In genomic region chr10:113713297-113713982, GRCh38 we compare ENCODE assay signal across 26 cellular contexts. TPM values are rescaled to one million over a fixed set of nuclear protein-coding genes. Genes with fewer than 3 reads are reported as not detected.
"Had no signal": no experiment of that assay in that cellular context is flagged by ENCODE, and none has a peak within 500 bp of the region (broad histone marks: within the 10 kb centered on the region; RNA-seq: fewer than 3 reads in every experiment).

No MANE protein-coding gene starts in this region.

- H3K4me1 ChIP-seq: suprapubic skin had no signal

- H3K9me3 ChIP-seq: esophagus squamous epithelium, left ventricle myocardium inferior, sigmoid colon, suprapubic skin, tibial artery had no signal

- H3K27ac ChIP-seq: esophagus squamous epithelium, heart right ventricle, left ventricle myocardium inferior, sigmoid colon, suprapubic skin, tibial artery had no signal

- H3K4me3 ChIP-seq: esophagus squamous epithelium, heart right ventricle, left ventricle myocardium inferior, sigmoid colon, suprapubic skin, tibial artery had no signal

- ATAC-seq: heart right ventricle; stimulated activated naive B cell treated with anti-CD40 and anti-IgM and Interleukin-4, amounts not matched to agents 10 μg/mL and 1 μg/mL and 100 μg/mL, for 72 hours had no signal

- FAIRE-seq: bronchial epithelial cell, islet of Langerhans had no signal

- DNase-seq: activated CD4-positive, alpha-beta T cell treated with anti-CD3 and anti-CD28 coated beads for 4 hours; activated CD4-positive, alpha-beta T cell treated with anti-CD3 and anti-CD28 coated beads, Interleukin-2, amount 50 U/mL, for 48 hours; activated CD8-positive, alpha-beta memory T cell treated with anti-CD3 and anti-CD28 coated beads for 24 hours; activated gamma-delta T cell treated with Interleukin-2 at 50 U/mL for 16 hours; activated naive CD4-positive, alpha-beta T cell treated with anti-CD3 and anti-CD28 coated beads, Interleukin-2, amount 50 U/mL, for 16 hours; amniotic stem cell; esophagus squamous epithelium; foreskin melanocyte; heart right ventricle; left ventricle myocardium inferior; sigmoid colon; stimulated activated CD4-positive, alpha-beta T cell treated with anti-CD3 and anti-CD28 coated beads, Interleukin-15, amount 100 ng/mL, for 24 hours; stimulated activated CD4-positive, alpha-beta T cell treated with anti-CD3 and anti-CD28 coated beads, Interleukin-2, amount 100 ng/mL, for 24 hours; stimulated activated naive B cell treated with anti-CD40 and anti-IgM and Interleukin-4, amounts not matched to agents 10 μg/mL and 1 μg/mL and 100 μg/mL, for 72 hours; tibial artery had no signal

- H3K27me3 ChIP-seq: esophagus squamous epithelium, heart right ventricle, sigmoid colon, suprapubic skin, tibial artery had no signal

RNA-seq across cellular contexts. Expression of gene PLEKHS1, which starts 38.0 kb away (rescaled TPM):
- total RNA-seq: bronchial epithelial cell, glomerular endothelial cell, heart right ventricle, left ventricle myocardium inferior, lung microvascular endothelial cell, posterior vena cava, sigmoid colon had no signal

RNA-seq across cellular contexts. Expression of gene NRAP, which starts 49.6 kb away (rescaled TPM):
- total RNA-seq: activated T-helper 1 cell treated with anti-CD3 and anti-CD28 coated beads, Interleukin-12 subunit alpha, Interleukin-12 subunit beta, Interleukin-2, Interleukin-4 antibody, amounts not matched to agents 30 ng/mL and 10 ng/mL and 1 ng/mL, durations not matched to agents 14 hours and 24 hours and 36 hours; bronchial epithelial cell; glomerular endothelial cell; lung microvascular endothelial cell; mucosa of gallbladder; osteoblast; sigmoid colon; T-helper 1 cell treated with Interleukin-12 subunit alpha and Interleukin-12 subunit beta and Interleukin-4 antibody, amounts not matched to agents 30 ng/mL and 1 ng/mL, for 36 hours had no signal
- polyA plus RNA-seq: urinary bladder had no signal
